ENCODE assay signal across 15 cellular contexts in genomic region chr6:7262746-7263335, GRCh38. TPM values are rescaled to one million over a fixed set of nuclear protein-coding genes. Genes with fewer than 3 reads are reported as not detected.
DNase-seq lines count a peak whose midpoint lies in the region; ATAC-seq, FAIRE-seq and TF ChIP-seq lines count a peak whose summit lies in the region.
"Had no signal": no experiment of that assay in that cellular context is flagged by ENCODE, and none has a peak within 500 bp of the region (broad histone marks: within the 10 kb centered on the region; RNA-seq: fewer than 3 reads in every experiment).

No MANE protein-coding gene starts in this region.

- H3K79me2 ChIP-seq in GM23338 (replicated peaks; ENCODE audit: insufficient read depth), result no peaks in the 10 kb centered on the region

- TF ChIP-seq POLR2A in GM12892 (IDR thresholded peaks at IDR 0.05; ENCODE audit: low read depth, low read length), result no peak

- ATAC-seq in GM23338 (no peak), GM19455 (IDR thresholded peaks at IDR 0.05; ENCODE audit: unreplicated experiment) (no peak)
- ATAC-seq: stimulated activated naive CD8-positive, alpha-beta T cell treated with anti-CD3 and anti-CD28 coated beads, Interleukin-15, Interleukin-2, amounts not matched to agents 100 U/mL and 50 U/mL, for 24 hours had no signal

- H4K20me1 ChIP-seq in GM23338 (replicated peaks; ENCODE audit: insufficient read depth), result no peaks in the 10 kb centered on the region

- H3K9me3 Mint-ChIP-seq in CD14-positive monocyte, result peaks cover 0 to 10% (median 3%) of the 10 kb centered on the region in 7 donors
- H3K9me3 Mint-ChIP-seq in GM23338, result peaks cover 3% of the 10 kb centered on the region; the same call in 1 of the 3 replicates
- peaks cover 20% of the 10 kb centered on the region for H3K9me3 Mint-ChIP-seq in glutamatergic neuron (ENCODE audit: unreplicated experiment)
- no peaks in the 10 kb centered on the region for H3K9me3 Mint-ChIP-seq in osteocyte (ENCODE audit: unreplicated experiment)

- peaks cover 3% of the 10 kb centered on the region; the same call in 1 of the 2 replicates for H3K27me3 ChIP-seq in GM23338 (ENCODE audit: insufficient read depth)
- H3K27me3 ChIP-seq: tibial nerve had no signal

- peaks cover 90% of the 10 kb centered on the region for H3K4me1 Mint-ChIP-seq in CD14-positive monocyte
- peaks cover 23% of the 10 kb centered on the region for H3K4me1 Mint-ChIP-seq in GM23338
- H3K4me1 Mint-ChIP-seq in glutamatergic neuron (ENCODE audit: low read depth, unreplicated experiment), result peaks cover 23% of the 10 kb centered on the region
- H3K4me1 Mint-ChIP-seq in osteocyte (ENCODE audit: unreplicated experiment), result peaks cover 37% of the 10 kb centered on the region

- H3F3A ChIP-seq in GM23338 (replicated peaks; ENCODE audit: low read depth), result peaks cover 8% of the 10 kb centered on the region

- intact Hi-C loops in CD14-positive monocyte (cut with micrococcal nuclease), result loop anchor here in 1 of 2 donors (10.0 kb wide), 1 partner anchor 122 kb away; the partner anchor contains the start of genes CAGE1 and RIOK1

- H3K36me3 Mint-ChIP-seq in CD14-positive monocyte, result peaks cover 6 to 23% of the 10 kb centered on the region in 2 donors
- H3K36me3 Mint-ChIP-seq in GM23338 (ENCODE audit: low read depth), result peaks cover 3% of the 10 kb centered on the region; the same call in 2 of the 3 replicates
- H3K36me3 Mint-ChIP-seq in glutamatergic neuron (ENCODE audit: unreplicated experiment), result peaks cover 4% of the 10 kb centered on the region
- H3K36me3 Mint-ChIP-seq in osteocyte (ENCODE audit: unreplicated experiment), result no peaks in the 10 kb centered on the region

- H3K36me3 ChIP-seq in GM23338 (ENCODE audit: insufficient read depth), result no peaks in the 10 kb centered on the region
- H3K36me3 ChIP-seq: tibial nerve had no signal

- peaks cover 0 to 9% (median 0%) of the 10 kb centered on the region in 3 donors for H3K27me3 Mint-ChIP-seq in CD14-positive monocyte (ENCODE audit: low read depth in 3 of 3)
- H3K27me3 Mint-ChIP-seq in GM23338 (ENCODE audit: insufficient read depth, low read depth, poor library complexity), result peaks cover 19% of the 10 kb centered on the region
- H3K27me3 Mint-ChIP-seq in glutamatergic neuron (ENCODE audit: unreplicated experiment), result peaks cover 21% of the 10 kb centered on the region
- H3K27me3 Mint-ChIP-seq in osteocyte (ENCODE audit: unreplicated experiment), result no peaks in the 10 kb centered on the region

- peak overlapping the region in 1 of 2 donors; percentile 46 for H3K4me3 Mint-ChIP-seq in CD14-positive monocyte
- peak overlapping the region; percentile 83; the same call in 2 of the 3 replicates for H3K4me3 Mint-ChIP-seq in GM23338
- peak overlapping the region; percentile 94 for H3K4me3 Mint-ChIP-seq in glutamatergic neuron (ENCODE audit: unreplicated experiment)
- peak overlapping the region; percentile 88 for H3K4me3 Mint-ChIP-seq in osteocyte (ENCODE audit: unreplicated experiment)

- FAIRE-seq in GM12892 (lab: Jason Lieb, UNC), result no peak
- FAIRE-seq: bronchial epithelial cell, D721Med, frontal cortex had no signal

- H3K4me1 ChIP-seq in GM23338 (ENCODE audit: insufficient read depth), result peaks cover 10% of the 10 kb centered on the region

- H2AFZ ChIP-seq in GM23338, result no peak overlapping the region

- no peak for TF ChIP-seq CTCF in CD14-positive monocyte (IDR thresholded peaks at IDR 0.05)
- TF ChIP-seq CTCF in GM23338 (conservative IDR thresholded peaks at IDR 0.05; ENCODE audit: low read depth in 2 of 2), result no peak
- no peak for TF ChIP-seq CTCF in glutamatergic neuron (IDR thresholded peaks at IDR 0.05; ENCODE audit: partially characterized antibody, unreplicated experiment)
- TF ChIP-seq CTCF in osteocyte (IDR thresholded peaks at IDR 0.05), result no peak

- no peaks in the 10 kb centered on the region for H3K9me2 ChIP-seq in GM23338 (ENCODE audit: insufficient read depth)

- H3K27ac Mint-ChIP-seq in CD14-positive monocyte (peak overlapping the region; percentile 95 to 99 (median 97)), GM23338 (no peak overlapping the region), glutamatergic neuron (ENCODE audit: unreplicated experiment) (peak overlapping the region; percentile 99), osteocyte (ENCODE audit: unreplicated experiment) (no peak overlapping the region)

- no peak overlapping the region; the same call in 1 of the 2 replicates for H3K4me2 ChIP-seq in GM23338

- H3K4me3 ChIP-seq in GM23338, result no peak overlapping the region
- H3K4me3 ChIP-seq: tibial nerve had no signal

- DNase-seq in CD14-positive monocyte (ENCODE audit: low spot score) (no peak), GM23338 (ENCODE audit: low spot score) (no peak), glutamatergic neuron (no peak), osteocyte (ENCODE audit: extremely low spot score, unreplicated experiment) (no peak), GM12892 (ENCODE audit: insufficient read length) (no peak), cortex of kidney (lab: John Stamatoyannopoulos, UW) (no peak)
- DNase-seq: NCI-H446 treated with DMSO at 0.1 percent for 48 hours; occipital lobe; stimulated activated CD4-positive, alpha-beta T cell treated with anti-CD3 and anti-CD28 coated beads, Interleukin-1b, Interleukin-23, amount 100 ng/mL, for 48 hours; stimulated activated naive CD8-positive, alpha-beta T cell treated with anti-CD3 and anti-CD28 coated beads, Interleukin-15, Interleukin-2, amounts not matched to agents 100 U/mL and 50 U/mL, for 24 hours had no signal

- H3K27ac ChIP-seq in GM23338 (ENCODE audit: low read depth), result no peak overlapping the region

TF ChIP-seq in GM23338, 12 proteins besides CTCF, POLR2A, EP300 and RAD21 (continues in another document):
- TF ChIP-seq ZNF114 (CRISPR knock-in tag; IDR thresholded peaks at IDR 0.05) (no peak), EZH2 (IDR thresholded peaks at IDR 0.05; ENCODE audit: low read depth, unreplicated experiment) (no peak), JUNB (IDR thresholded peaks at IDR 0.05; ENCODE audit: unreplicated experiment) (no peak), CREB1 (CRISPR knock-in tag; IDR thresholded peaks at IDR 0.05; ENCODE audit: low read depth) (no peak), NANOG (IDR thresholded peaks at IDR 0.05; ENCODE audit: borderline replicate concordance) (no peak)
- TF ChIP-seq, protein P1, sequence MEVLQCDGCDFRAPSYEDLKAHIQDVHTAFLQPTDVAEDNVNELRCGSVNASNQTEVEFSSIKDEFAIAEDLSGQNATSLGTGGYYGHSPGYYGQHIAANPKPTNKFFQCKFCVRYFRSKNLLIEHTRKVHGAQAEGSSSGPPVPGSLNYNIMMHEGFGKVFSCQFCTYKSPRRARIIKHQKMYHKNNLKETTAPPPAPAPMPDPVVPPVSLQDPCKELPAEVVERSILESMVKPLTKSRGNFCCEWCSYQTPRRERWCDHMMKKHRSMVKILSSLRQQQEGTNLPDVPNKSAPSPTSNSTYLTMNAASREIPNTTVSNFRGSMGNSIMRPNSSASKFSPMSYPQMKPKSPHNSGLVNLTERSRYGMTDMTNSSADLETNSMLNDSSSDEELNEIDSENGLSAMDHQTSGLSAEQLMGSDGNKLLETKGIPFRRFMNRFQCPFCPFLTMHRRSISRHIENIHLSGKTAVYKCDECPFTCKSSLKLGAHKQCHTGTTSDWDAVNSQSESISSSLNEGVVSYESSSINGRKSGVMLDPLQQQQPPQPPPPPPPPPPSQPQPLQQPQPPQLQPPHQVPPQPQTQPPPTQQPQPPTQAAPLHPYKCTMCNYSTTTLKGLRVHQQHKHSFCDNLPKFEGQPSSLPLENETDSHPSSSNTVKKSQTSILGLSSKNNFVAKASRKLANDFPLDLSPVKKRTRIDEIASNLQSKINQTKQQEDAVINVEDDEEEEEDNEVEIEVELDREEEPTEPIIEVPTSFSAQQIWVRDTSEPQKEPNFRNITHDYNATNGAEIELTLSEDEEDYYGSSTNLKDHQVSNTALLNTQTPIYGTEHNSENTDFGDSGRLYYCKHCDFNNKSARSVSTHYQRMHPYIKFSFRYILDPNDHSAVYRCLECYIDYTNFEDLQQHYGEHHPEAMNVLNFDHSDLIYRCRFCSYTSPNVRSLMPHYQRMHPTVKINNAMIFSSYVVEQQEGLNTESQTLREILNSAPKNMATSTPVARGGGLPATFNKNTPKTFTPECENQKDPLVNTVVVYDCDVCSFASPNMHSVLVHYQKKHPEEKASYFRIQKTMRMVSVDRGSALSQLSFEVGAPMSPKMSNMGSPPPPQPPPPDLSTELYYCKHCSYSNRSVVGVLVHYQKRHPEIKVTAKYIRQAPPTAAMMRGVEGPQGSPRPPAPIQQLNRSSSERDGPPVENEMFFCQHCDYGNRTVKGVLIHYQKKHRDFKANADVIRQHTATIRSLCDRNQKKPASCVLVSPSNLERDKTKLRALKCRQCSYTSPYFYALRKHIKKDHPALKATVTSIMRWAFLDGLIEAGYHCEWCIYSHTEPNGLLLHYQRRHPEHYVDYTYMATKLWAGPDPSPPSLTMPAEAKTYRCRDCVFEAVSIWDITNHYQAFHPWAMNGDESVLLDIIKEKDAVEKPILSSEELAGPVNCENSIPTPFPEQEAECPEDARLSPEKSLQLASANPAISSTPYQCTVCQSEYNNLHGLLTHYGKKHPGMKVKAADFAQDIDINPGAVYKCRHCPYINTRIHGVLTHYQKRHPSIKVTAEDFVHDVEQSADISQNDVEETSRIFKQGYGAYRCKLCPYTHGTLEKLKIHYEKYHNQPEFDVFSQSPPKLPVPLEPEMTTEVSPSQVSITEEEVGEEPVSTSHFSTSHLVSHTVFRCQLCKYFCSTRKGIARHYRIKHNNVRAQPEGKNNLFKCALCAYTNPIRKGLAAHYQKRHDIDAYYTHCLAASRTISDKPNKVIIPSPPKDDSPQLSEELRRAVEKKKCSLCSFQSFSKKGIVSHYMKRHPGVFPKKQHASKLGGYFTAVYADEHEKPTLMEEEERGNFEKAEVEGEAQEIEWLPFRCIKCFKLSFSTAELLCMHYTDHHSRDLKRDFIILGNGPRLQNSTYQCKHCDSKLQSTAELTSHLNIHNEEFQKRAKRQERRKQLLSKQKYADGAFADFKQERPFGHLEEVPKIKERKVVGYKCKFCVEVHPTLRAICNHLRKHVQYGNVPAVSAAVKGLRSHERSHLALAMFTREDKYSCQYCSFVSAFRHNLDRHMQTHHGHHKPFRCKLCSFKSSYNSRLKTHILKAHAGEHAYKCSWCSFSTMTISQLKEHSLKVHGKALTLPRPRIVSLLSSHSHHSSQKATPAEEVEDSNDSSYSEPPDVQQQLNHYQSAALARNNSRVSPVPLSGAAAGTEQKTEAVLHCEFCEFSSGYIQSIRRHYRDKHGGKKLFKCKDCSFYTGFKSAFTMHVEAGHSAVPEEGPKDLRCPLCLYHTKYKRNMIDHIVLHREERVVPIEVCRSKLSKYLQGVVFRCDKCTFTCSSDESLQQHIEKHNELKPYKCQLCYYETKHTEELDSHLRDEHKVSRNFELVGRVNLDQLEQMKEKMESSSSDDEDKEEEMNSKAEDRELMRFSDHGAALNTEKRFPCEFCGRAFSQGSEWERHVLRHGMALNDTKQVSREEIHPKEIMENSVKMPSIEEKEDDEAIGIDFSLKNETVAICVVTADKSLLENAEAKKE (CRISPR knock-in tag; IDR thresholded peaks at IDR 0.05), result no peak

RNA-seq across cellular contexts. Expression of gene SSR1, which starts 50.2 kb away (rescaled TPM):
- 100 to 1,000 TPM; 251 to 302 TPM for polyA plus RNA-seq in CD14-positive monocyte
- total RNA-seq in GM23338 (2014; rRNA removed; shearing (Covaris generic)), result 70.2 and 96.8 TPM in 2 replicates
- 59.3 and 65.3 TPM in 2 replicates for polyA plus RNA-seq in GM23338 (2016; fragmentation: Nextera tagmentation; extraction: Ambion mirVana)
- 113 TPM for total RNA-seq in glutamatergic neuron (ENCODE audit: unreplicated experiment)
- total RNA-seq in osteocyte, result 183 and 204 TPM in 2 replicates
- polyA plus RNA-seq in GM12892 (2012; ENCODE audit: missing spikeins), result 97.7 TPM

Comparison
In these comparisons a context has a peak if more than half of its experiments do, and no peak if none do; other contexts are left out.
1. H3K27ac Mint-ChIP-seq: peak in CD14-positive monocyte (7 of 7) and glutamatergic neuron (single experiment); none in GM23338 (single experiment) and osteocyte (single experiment).